ENCODE assay signal across 8 cellular contexts in genomic region chr5:131671994-131672655, GRCh38. TPM values are rescaled to one million over a fixed set of nuclear protein-coding genes. Genes with fewer than 3 reads are reported as not detected.
A peak's percentile ranks its signal among the peaks of the same experiment; 100 is the strongest.
DNase-seq lines count a peak whose midpoint lies in the region; ATAC-seq and TF ChIP-seq lines count a peak whose summit lies in the region.

No MANE protein-coding gene starts in this region.

- no peaks in the 10 kb centered on the region for H3K27me3 ChIP-seq in stomach

- H3K4me1 Mint-ChIP-seq in HFFc6 (ENCODE audit: low read depth), result peaks cover 19% of the 10 kb centered on the region
- peaks cover 13% of the 10 kb centered on the region for H3K4me1 Mint-ChIP-seq in brain

- H3K4me3 Mint-ChIP-seq in HFFc6 (peak overlapping the region; percentile 23), brain (peak overlapping the region in 1 of 5 experiments; percentile 30)

- H3K27ac ChIP-seq in stomach, result peak overlapping the region; percentile 14 to 76 (median 72)

- TF ChIP-seq POLR2A in stomach (IDR thresholded peaks at IDR 0.05), result no peak

- no peak overlapping the region for H3K4me3 ChIP-seq in stomach

- peaks cover 9 to 39% (median 28%) of the 10 kb centered on the region in 4 donors for H3K4me1 ChIP-seq in stomach

- H3K9me3 Mint-ChIP-seq in HFFc6 (no peaks in the 10 kb centered on the region), brain (no peaks in the 10 kb centered on the region)

- H3K27ac Mint-ChIP-seq in HFFc6 (peak overlapping the region; percentile 87), brain (peak overlapping the region in 4 of 5 experiments; percentile 11 to 81 (median 59))

- TF ChIP-seq CTCF in HFFc6 (IDR thresholded peaks at IDR 0.05) (no peak), brain (conservative IDR thresholded peaks at IDR 0.05) (no peak), stomach (IDR thresholded peaks at IDR 0.05) (no peak)

- TF ChIP-seq EP300 in stomach (IDR thresholded peaks at IDR 0.05), result no peak

- DNase-seq in HFFc6 (peak; percentile 84), left colon (no peak), stomach (no peak), AML-193 (lab: John Stamatoyannopoulos, UW) (no peak), NOMO-1 treated with dmso at 0.1 percent for 144 hours (lab: John Stamatoyannopoulos, UW; ENCODE audit: unreplicated experiment) (no peak)

- H3K36me3 ChIP-seq in stomach, result peaks cover 14 to 87% (median 66%) of the 10 kb centered on the region in 4 donors

- no peaks in the 10 kb centered on the region for H3K9me3 ChIP-seq in stomach

- H3K27me3 Mint-ChIP-seq in HFFc6 (ENCODE audit: insufficient read depth), result no peaks in the 10 kb centered on the region
- H3K27me3 Mint-ChIP-seq in brain, result no peaks in the 10 kb centered on the region

- peaks cover 45% of the 10 kb centered on the region for H3K36me3 Mint-ChIP-seq in HFFc6 (ENCODE audit: low read depth)
- H3K36me3 Mint-ChIP-seq in brain, result peaks cover 84% of the 10 kb centered on the region

- intact Hi-C loops in left colon (cut with DNase I, micrococcal nuclease) (no loop called here), stomach (cut with DNase I; ENCODE audit: low total_unique reads) (no loop called here)

- ATAC-seq in left colon (peak; percentile 55), HG03039 (IDR thresholded peaks at IDR 0.05; ENCODE audit: unreplicated experiment) (no peak), HG02763 (IDR thresholded peaks at IDR 0.05; ENCODE audit: unreplicated experiment) (no peak)

- WGBS in stomach, 5 donors, result 12 to 36% (median 21%) methylated on average over 2 of the region's 2 CpGs

RNA-seq across cellular contexts. Expression of gene RAPGEF6, which starts 37.1 kb away (rescaled TPM):
- total RNA-seq in HFFc6 (2021; fragmentation: NEBNext Ultra II Directional; extraction: Animal tissue kit (Norgen Biotek cat#: 25700)), result 10 to 100 TPM in 3 of 6 experiments, 1 to 10 TPM in 3; 7.3 to 12.0 (median 10.2) TPM
- polyA plus RNA-seq in brain (ENCODE audit: insufficient read depth, low read depth, low replicate concordance) (1.3 TPM), stomach (1 to 10 TPM; 1.4 to 2.4 (median 1.7) TPM)
- total RNA-seq in left colon (10 to 100 TPM; 18.4 to 18.8 TPM), stomach (10 to 100 TPM; 17.9 to 43.9 (median 24.2) TPM)
